In genomic region chr3:196047391-196048030, GRCh38 we compare ENCODE assay signal across 26 cellular contexts. TPM values are rescaled to one million over a fixed set of nuclear protein-coding genes. Genes with fewer than 3 reads are reported as not detected.
DNase-seq lines count a peak whose midpoint lies in the region; ATAC-seq and TF ChIP-seq lines count a peak whose summit lies in the region.
"Had no signal": no experiment of that assay in that cellular context is flagged by ENCODE, and none has a peak within 500 bp of the region (broad histone marks: within the 10 kb centered on the region; RNA-seq: fewer than 3 reads in every experiment).

No MANE protein-coding gene starts in this region.

- H3K9me3 Mint-ChIP-seq in activated naive CD4-positive, alpha-beta T cell treated with anti-CD3 and anti-CD28 coated beads, Interleukin-2, amount 50 U/mL, for 72 hours: peaks cover 0 to 3% of the 10 kb centered on the region in 2 donors
- no peaks in the 10 kb centered on the region for H3K9me3 Mint-ChIP-seq in activated naive CD4-positive, alpha-beta T cell treated with anti-CD3 and anti-CD28 coated beads, Interleukin-2, amount 10 ng/mL, durations not matched to agents 7 days and 5 days
- H3K9me3 Mint-ChIP-seq: activated CD8-positive, alpha-beta T cell treated with anti-CD3 and anti-CD28 coated beads for 36 hours; activated naive CD4-positive, alpha-beta T cell treated with anti-CD3 and anti-CD28 coated beads, Interleukin-2, amount 50 U/mL, for 24 hours; natural killer cell treated with Interleukin-12 subunit alpha and Interleukin-12 subunit beta and Interleukin-15 and Interleukin-18, amount 100 ng/mL, for 72 hours had no signal

- peaks cover 14 to 48% of the 10 kb centered on the region in 2 donors for H3K36me3 Mint-ChIP-seq in activated naive CD4-positive, alpha-beta T cell treated with anti-CD3 and anti-CD28 coated beads, Interleukin-2, amount 50 U/mL, for 72 hours
- peaks cover 40% of the 10 kb centered on the region for H3K36me3 Mint-ChIP-seq in activated naive CD4-positive, alpha-beta T cell treated with anti-CD3 and anti-CD28 coated beads, Interleukin-2, amount 10 ng/mL, durations not matched to agents 7 days and 5 days

- peak overlapping the region; percentile 23 to 82 for H3K27ac Mint-ChIP-seq in activated naive CD4-positive, alpha-beta T cell treated with anti-CD3 and anti-CD28 coated beads, Interleukin-2, amount 50 U/mL, for 72 hours
- H3K27ac Mint-ChIP-seq in activated naive CD4-positive, alpha-beta T cell treated with anti-CD3 and anti-CD28 coated beads, Interleukin-2, amount 10 ng/mL, durations not matched to agents 7 days and 5 days: no peak overlapping the region
- H3K27ac Mint-ChIP-seq: activated CD8-positive, alpha-beta T cell treated with anti-CD3 and anti-CD28 coated beads for 36 hours; activated naive CD4-positive, alpha-beta T cell treated with anti-CD3 and anti-CD28 coated beads, Interleukin-2, amount 50 U/mL, for 24 hours; natural killer cell treated with Interleukin-12 subunit alpha and Interleukin-12 subunit beta and Interleukin-15 and Interleukin-18, amount 100 ng/mL, for 72 hours had no signal

- H3K4me3 Mint-ChIP-seq in activated naive CD4-positive, alpha-beta T cell treated with anti-CD3 and anti-CD28 coated beads, Interleukin-2, amount 10 ng/mL, durations not matched to agents 7 days and 5 days: no peak overlapping the region
- H3K4me3 Mint-ChIP-seq: activated CD8-positive, alpha-beta T cell treated with anti-CD3 and anti-CD28 coated beads for 36 hours; activated naive CD4-positive, alpha-beta T cell treated with anti-CD3 and anti-CD28 coated beads, Interleukin-2, amount 50 U/mL, for 24 hours; CD4-positive, alpha-beta memory T cell; natural killer cell treated with Interleukin-12 subunit alpha and Interleukin-12 subunit beta and Interleukin-15 and Interleukin-18, amount 100 ng/mL, for 72 hours had no signal

- no peaks in the 10 kb centered on the region for H3K9me3 ChIP-seq in upper lobe of right lung
- H3K9me3 ChIP-seq: breast epithelium, gastrocnemius medialis, suprapubic skin had no signal

- no peaks in the 10 kb centered on the region for H3K4me1 Mint-ChIP-seq in activated naive CD4-positive, alpha-beta T cell treated with anti-CD3 and anti-CD28 coated beads, Interleukin-2, amount 10 ng/mL, durations not matched to agents 7 days and 5 days
- H3K4me1 Mint-ChIP-seq: activated naive CD4-positive, alpha-beta T cell treated with anti-CD3 and anti-CD28 coated beads, Interleukin-2, amount 50 U/mL, for 24 hours; CD4-positive, alpha-beta memory T cell had no signal

- no peak for DNase-seq in activated naive CD4-positive, alpha-beta T cell treated with anti-CD3 and anti-CD28 coated beads, Interleukin-2, amount 50 U/mL, for 72 hours (ENCODE audit: low spot score in 2 of 2)
- DNase-seq in activated naive CD4-positive, alpha-beta T cell treated with anti-CD3 and anti-CD28 coated beads, Interleukin-2, amount 10 ng/mL, durations not matched to agents 7 days and 5 days: no peak
- peak; percentile 62 for DNase-seq in LNCaP clone FGC (ENCODE audit: low read depth)
- no peak for DNase-seq in left lobe of liver (ENCODE audit: low spot score)
- no peak for DNase-seq in SHP77 (lab: John Stamatoyannopoulos, UW)
- no peak for DNase-seq in upper lobe of right lung
- DNase-seq: activated CD8-positive, alpha-beta memory T cell treated with anti-CD3 and anti-CD28 coated beads, Interleukin-2, amount 50 U/mL, for 48 hours; activated CD8-positive, alpha-beta T cell treated with anti-CD3 and anti-CD28 coated beads for 36 hours; CD4-positive, alpha-beta memory T cell; gastrocnemius medialis; H7; hippocampal formation; IMR-90; mammary epithelial cell; NCI-H2107; NCI-H748 treated with DMSO at 0.1 percent for 48 hours; RPMI8226; stimulated activated CD4-positive, alpha-beta T cell treated with anti-CD3 and anti-CD28 coated beads, Interleukin-15, amount 100 ng/mL, for 24 hours; stimulated activated CD4-positive, alpha-beta T cell treated with anti-CD3 and anti-CD28 coated beads, Interleukin-4, amount 100 ng/mL, for 4 hours; T-helper 1 cell had no signal

- intact Hi-C loops in upper lobe of right lung (cut with DNase I): no loop called here

- CTCF ChIA-PET in activated naive CD4-positive, alpha-beta T cell treated with anti-CD3 and anti-CD28 coated beads, Interleukin-2, amount 10 ng/mL, durations not matched to agents 7 days and 5 days (lab: Charles Lee): interaction anchor here (1.7 kb wide), 1 partner anchor 150 kb away, joined by 4 read pairs; no protein-coding TSS in a partner anchor

- peaks cover 44% of the 10 kb centered on the region for H3K36me3 ChIP-seq in upper lobe of right lung

- ATAC-seq in activated naive CD4-positive, alpha-beta T cell treated with anti-CD3 and anti-CD28 coated beads, Interleukin-2, amount 50 U/mL, for 72 hours: no peak
- peak; percentile 84 for ATAC-seq in left lobe of liver
- ATAC-seq in HG02623 (IDR thresholded peaks at IDR 0.05; ENCODE audit: unreplicated experiment): no peak
- no peak for ATAC-seq in upper lobe of right lung
- ATAC-seq: activated CD4-positive, CD25-positive, alpha-beta regulatory T cell treated with anti-CD3 and anti-CD28 coated beads, Interleukin-2, amount 50 U/mL, for 24 hours; activated CD8-positive, alpha-beta T cell treated with anti-CD3 and anti-CD28 coated beads for 36 hours; gastrocnemius medialis; natural killer cell treated with Interleukin-12 subunit alpha and Interleukin-12 subunit beta and Interleukin-15 and Interleukin-18, amount 100 ng/mL, for 72 hours had no signal

- no peak for TF ChIP-seq CTCF in LNCaP clone FGC (IDR thresholded peaks at IDR 0.05; ENCODE audit: control insufficient read depth, extremely low read depth, insufficient read depth)
- no peak for TF ChIP-seq CTCF in upper lobe of right lung (IDR thresholded peaks at IDR 0.05)

- no peak overlapping the region for H3K4me3 ChIP-seq in LNCaP clone FGC (ENCODE audit: low read depth, low read length)
- H3K4me3 ChIP-seq in upper lobe of right lung: no peak overlapping the region
- H3K4me3 ChIP-seq: breast epithelium, gastrocnemius medialis, suprapubic skin had no signal

- H3K27ac ChIP-seq in upper lobe of right lung: no peak overlapping the region
- H3K27ac ChIP-seq: breast epithelium, gastrocnemius medialis, suprapubic skin had no signal

- H3K27me3 Mint-ChIP-seq in activated naive CD4-positive, alpha-beta T cell treated with anti-CD3 and anti-CD28 coated beads, Interleukin-2, amount 10 ng/mL, durations not matched to agents 7 days and 5 days: no peaks in the 10 kb centered on the region
- H3K27me3 Mint-ChIP-seq: activated CD8-positive, alpha-beta T cell treated with anti-CD3 and anti-CD28 coated beads for 36 hours; activated naive CD4-positive, alpha-beta T cell treated with anti-CD3 and anti-CD28 coated beads, Interleukin-2, amount 50 U/mL, for 24 hours; CD4-positive, alpha-beta memory T cell; natural killer cell treated with Interleukin-12 subunit alpha and Interleukin-12 subunit beta and Interleukin-15 and Interleukin-18, amount 100 ng/mL, for 72 hours had no signal

- no peaks in the 10 kb centered on the region for H3K27me3 ChIP-seq in upper lobe of right lung
- H3K27me3 ChIP-seq: breast epithelium, gastrocnemius medialis, suprapubic skin had no signal

- no peaks in the 10 kb centered on the region for H3K4me1 ChIP-seq in upper lobe of right lung
- H3K4me1 ChIP-seq: breast epithelium, gastrocnemius medialis, suprapubic skin had no signal

RNA-seq across cellular contexts. Expression of gene TFRC, which starts 34.4 kb away (rescaled TPM):
- 100 to 1,000 TPM; 396 to 546 TPM for total RNA-seq in activated naive CD4-positive, alpha-beta T cell treated with anti-CD3 and anti-CD28 coated beads, Interleukin-2, amount 50 U/mL, for 72 hours
- 20.9 TPM for total RNA-seq in left lobe of liver
- total RNA-seq in upper lobe of right lung: 248 TPM

Comparison
In these comparisons a context has a peak if more than half of its experiments do, and no peak if none do; other contexts are left out.
1. RNA of gene TFRC, which starts 34.4 kb away (total RNA-seq): 396 to 546 TPM in activated naive CD4-positive, alpha-beta T cell treated with anti-CD3 and anti-CD28 coated beads, Interleukin-2, amount 50 U/mL, for 72 hours and 248 TPM in upper lobe of right lung (single experiment); 20.9 TPM in left lobe of liver (single experiment); every median in the first group is over 10 times any median in the second.